ENCODE assay signal across 8 cellular contexts in the genomic region with DNA sequence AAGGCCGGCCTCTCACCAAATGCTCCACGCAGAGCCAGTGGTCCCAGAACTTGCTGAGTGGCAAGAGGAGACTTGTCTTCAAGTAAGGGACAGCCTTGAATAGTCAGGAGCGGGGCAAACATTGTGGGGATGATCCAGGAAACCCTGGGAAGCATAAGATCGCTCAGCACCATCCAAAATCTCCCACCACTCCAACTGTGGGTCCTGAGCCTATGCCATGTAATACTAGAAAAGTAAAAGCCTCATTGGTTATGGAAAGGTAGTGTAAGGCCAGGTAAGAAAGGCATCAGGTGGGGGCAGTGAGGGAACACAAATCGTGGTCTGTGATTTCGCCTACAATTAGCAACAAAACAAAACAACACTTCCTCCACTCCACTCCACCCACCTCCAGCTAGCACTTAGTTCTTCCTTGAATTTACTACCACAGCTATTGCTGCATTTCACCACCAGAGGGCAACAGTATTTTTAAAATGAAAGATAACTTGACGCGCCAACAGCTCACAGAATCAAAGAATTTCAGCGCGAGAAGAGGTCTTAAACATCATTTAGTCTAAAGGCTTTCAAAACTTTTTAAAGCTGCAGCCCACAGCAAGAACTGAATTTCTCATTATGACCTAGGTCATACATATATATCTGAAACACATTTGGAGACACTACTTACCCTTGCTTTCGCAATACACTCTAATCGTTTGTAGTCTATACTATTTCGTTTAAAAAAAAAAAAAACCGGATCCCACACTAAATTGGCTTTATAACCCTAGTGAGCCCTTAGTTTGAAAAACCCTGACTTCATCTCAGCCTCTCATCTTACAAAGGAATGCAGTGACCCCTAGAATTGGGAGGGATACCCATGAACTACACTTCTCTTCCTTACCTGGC. TPM values are rescaled to one million over a fixed set of nuclear protein-coding genes. Genes with fewer than 3 reads are reported as not detected.
DNase-seq lines count a peak whose midpoint lies in the region; ATAC-seq and TF ChIP-seq lines count a peak whose summit lies in the region.

No MANE protein-coding gene starts in this region.

- ATAC-seq in GM19467 (IDR thresholded peaks at IDR 0.05; ENCODE audit: unreplicated experiment): peak; percentile 56
- peak; percentile 43 for ATAC-seq in HG03558 (IDR thresholded peaks at IDR 0.05; ENCODE audit: extremely low read depth, unreplicated experiment)
- ATAC-seq in GM19397 (IDR thresholded peaks at IDR 0.05; ENCODE audit: unreplicated experiment): no peak

- peaks cover 6% of the 10 kb centered on the region for H3K36me3 Mint-ChIP-seq in activated T-helper 1 cell treated with anti-CD3 and anti-CD28 coated beads, Interleukin-12 subunit alpha, Interleukin-12 subunit beta, Interleukin-2, Interleukin-4 antibody, amounts not matched to agents 30 ng/mL and 10 ng/mL and 1 ng/mL, durations not matched to agents 14 hours and 24 hours and 36 hours (ENCODE audit: low read depth)

- no peaks in the 10 kb centered on the region for H3K36me3 ChIP-seq in osteoblast (ENCODE audit: insufficient read depth, low read length)

- H3K4me2 ChIP-seq in osteoblast (ENCODE audit: insufficient read depth, low read length): peak overlapping the region; percentile 67

- H2AFZ ChIP-seq in osteoblast (ENCODE audit: low read length): no peak overlapping the region

- intact Hi-C loops in activated T-helper 1 cell treated with anti-CD3 and anti-CD28 coated beads, Interleukin-12 subunit alpha, Interleukin-12 subunit beta, Interleukin-2, Interleukin-4 antibody, amounts not matched to agents 30 ng/mL and 10 ng/mL and 1 ng/mL, durations not matched to agents 14 hours and 24 hours and 36 hours (cut with micrococcal nuclease): loop anchor here (1.0 to 2.0 kb wide), 4 partner anchors 55 to 533 kb away; a partner anchor contains a TSS

- DNase-seq in EH (ENCODE audit: low read depth) (peak; percentile 74), NOMO-1 (lab: John Stamatoyannopoulos, UW; ENCODE audit: unreplicated experiment in 2 of 2) (peak; percentile 86 to 89), foreskin fibroblast (peak; percentile 48 to 84), osteoblast (ENCODE audit: insufficient read length, low spot score, missing footprints) (peak; percentile 92)
- DNase-seq in activated T-helper 1 cell treated with anti-CD3 and anti-CD28 coated beads, Interleukin-12 subunit alpha, Interleukin-12 subunit beta, Interleukin-2, Interleukin-4 antibody, amounts not matched to agents 30 ng/mL and 10 ng/mL and 1 ng/mL, durations not matched to agents 14 hours and 24 hours and 36 hours (ENCODE audit: low spot score): peak; percentile 36

- no peaks in the 10 kb centered on the region for H4K20me1 ChIP-seq in osteoblast (ENCODE audit: insufficient read depth, low read length)

- H3K9me3 Mint-ChIP-seq in activated T-helper 1 cell treated with anti-CD3 and anti-CD28 coated beads, Interleukin-12 subunit alpha, Interleukin-12 subunit beta, Interleukin-2, Interleukin-4 antibody, amounts not matched to agents 30 ng/mL and 10 ng/mL and 1 ng/mL, durations not matched to agents 14 hours and 24 hours and 36 hours: no peaks in the 10 kb centered on the region

- H3K4me1 ChIP-seq in osteoblast (ENCODE audit: insufficient read depth, low read length): peaks cover 68% of the 10 kb centered on the region

- peak overlapping the region; percentile 47 for H3K4me3 Mint-ChIP-seq in activated T-helper 1 cell treated with anti-CD3 and anti-CD28 coated beads, Interleukin-12 subunit alpha, Interleukin-12 subunit beta, Interleukin-2, Interleukin-4 antibody, amounts not matched to agents 30 ng/mL and 10 ng/mL and 1 ng/mL, durations not matched to agents 14 hours and 24 hours and 36 hours

- H3K27me3 ChIP-seq in osteoblast (ENCODE audit: insufficient read depth, low read length): no peaks in the 10 kb centered on the region

- H3K27ac ChIP-seq in osteoblast (ENCODE audit: low read depth, low read length): peak overlapping the region; percentile 81

- H3K27ac Mint-ChIP-seq in activated T-helper 1 cell treated with anti-CD3 and anti-CD28 coated beads, Interleukin-12 subunit alpha, Interleukin-12 subunit beta, Interleukin-2, Interleukin-4 antibody, amounts not matched to agents 30 ng/mL and 10 ng/mL and 1 ng/mL, durations not matched to agents 14 hours and 24 hours and 36 hours: peak overlapping the region; percentile 6

- H3K9me3 ChIP-seq in osteoblast (ENCODE audit: low read depth, low read length): no peaks in the 10 kb centered on the region

- TF ChIP-seq CTCF in foreskin fibroblast (IDR thresholded peaks at IDR 0.05; ENCODE audit: low read depth, low read length) (peak; percentile 68), osteoblast (IDR thresholded peaks at IDR 0.05; ENCODE audit: extremely low read depth, low read depth, low read length) (peak; percentile 88)

- no peak overlapping the region for H3K4me3 ChIP-seq in foreskin fibroblast (ENCODE audit: low read depth in 1 of 2, low read length in 2 of 2)
- no peak overlapping the region for H3K4me3 ChIP-seq in osteoblast (ENCODE audit: insufficient read depth, low read length)

- no peaks in the 10 kb centered on the region for H3K79me2 ChIP-seq in osteoblast (ENCODE audit: insufficient read depth, low read length)

- H3K4me1 Mint-ChIP-seq in activated T-helper 1 cell treated with anti-CD3 and anti-CD28 coated beads, Interleukin-12 subunit alpha, Interleukin-12 subunit beta, Interleukin-2, Interleukin-4 antibody, amounts not matched to agents 30 ng/mL and 10 ng/mL and 1 ng/mL, durations not matched to agents 14 hours and 24 hours and 36 hours (ENCODE audit: low read depth): peaks cover 35% of the 10 kb centered on the region

- no peaks in the 10 kb centered on the region for H3K27me3 Mint-ChIP-seq in activated T-helper 1 cell treated with anti-CD3 and anti-CD28 coated beads, Interleukin-12 subunit alpha, Interleukin-12 subunit beta, Interleukin-2, Interleukin-4 antibody, amounts not matched to agents 30 ng/mL and 10 ng/mL and 1 ng/mL, durations not matched to agents 14 hours and 24 hours and 36 hours (ENCODE audit: insufficient read depth)

RNA-seq across cellular contexts. Expression of a gene that starts 4.5 kb away (rescaled TPM):
- not detected in 2 replicates for total RNA-seq in activated T-helper 1 cell treated with anti-CD3 and anti-CD28 coated beads, Interleukin-12 subunit alpha, Interleukin-12 subunit beta, Interleukin-2, Interleukin-4 antibody, amounts not matched to agents 30 ng/mL and 10 ng/mL and 1 ng/mL, durations not matched to agents 14 hours and 24 hours and 36 hours
- 13.6 and 19.5 TPM in 2 replicates for total RNA-seq in osteoblast

RNA-seq across cellular contexts. Expression of a gene that starts 55.3 kb away (rescaled TPM):
- total RNA-seq in activated T-helper 1 cell treated with anti-CD3 and anti-CD28 coated beads, Interleukin-12 subunit alpha, Interleukin-12 subunit beta, Interleukin-2, Interleukin-4 antibody, amounts not matched to agents 30 ng/mL and 10 ng/mL and 1 ng/mL, durations not matched to agents 14 hours and 24 hours and 36 hours: 16.4 and 17.7 TPM in 2 replicates
- total RNA-seq in osteoblast: 96.9 and 114 TPM in 2 replicates

Comparison
In these comparisons a context has a peak if more than half of its experiments do, and no peak if none do; other contexts are left out.
1. DNase-seq: peak in every context shown above with its lines; median percentile 92 in osteoblast; 88 in NOMO-1; 74 in EH; 66 in foreskin fibroblast; 36 in activated T-helper 1 cell treated with anti-CD3 and anti-CD28 coated beads, Interleukin-12 subunit alpha, Interleukin-12 subunit beta, Interleukin-2, Interleukin-4 antibody, amounts not matched to agents 30 ng/mL and 10 ng/mL and 1 ng/mL, durations not matched to agents 14 hours and 24 hours and 36 hours.
2. RNA of a gene that starts 4.5 kb away (total RNA-seq): 13.6 to 19.5 TPM in osteoblast; not detected in activated T-helper 1 cell treated with anti-CD3 and anti-CD28 coated beads, Interleukin-12 subunit alpha, Interleukin-12 subunit beta, Interleukin-2, Interleukin-4 antibody, amounts not matched to agents 30 ng/mL and 10 ng/mL and 1 ng/mL, durations not matched to agents 14 hours and 24 hours and 36 hours; every median in the first group is over 10 times any median in the second.